In the genomic region with DNA sequence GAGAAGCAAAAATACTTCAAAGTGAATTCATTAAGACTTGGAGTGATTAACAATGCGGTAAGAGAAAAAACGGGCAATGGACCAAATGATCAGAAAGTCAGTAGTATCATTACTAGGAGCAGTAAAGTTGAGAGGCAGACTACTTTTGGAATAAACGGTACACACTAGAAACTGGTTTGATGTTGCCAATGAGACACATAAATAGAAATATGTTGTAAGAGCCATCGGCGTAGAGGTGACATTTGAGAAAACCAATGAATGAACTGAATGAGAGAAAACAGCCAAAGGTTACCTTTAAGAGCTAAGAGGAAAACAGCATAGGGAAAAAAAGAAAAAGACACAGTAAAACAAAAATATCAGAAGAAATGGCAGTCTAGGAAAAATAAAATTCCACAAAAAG, we compare ENCODE assay signal across 24 cellular contexts. TPM values are rescaled to one million over a fixed set of nuclear protein-coding genes. Genes with fewer than 3 reads are reported as not detected.
DNase-seq lines count a peak whose midpoint lies in the region; ATAC-seq lines count a peak whose summit lies in the region.
"Had no signal": no experiment of that assay in that cellular context is flagged by ENCODE, and none has a peak within 500 bp of the region (broad histone marks: within the 10 kb centered on the region; RNA-seq: fewer than 3 reads in every experiment).

No MANE protein-coding gene starts in this region.

- CTCF ChIA-PET in activated CD4-positive, alpha-beta T cell treated with anti-CD3 and anti-CD28 coated beads for 36 hours (lab: Charles Lee), result interaction anchor here (1.1 kb wide), 1 partner anchor 11 kb away, joined by 3 read pairs; no protein-coding TSS in a partner anchor

- peaks cover 52% of the 10 kb centered on the region for H3K4me1 Mint-ChIP-seq in activated CD4-positive, alpha-beta T cell treated with anti-CD3 and anti-CD28 coated beads for 36 hours
- H3K4me1 Mint-ChIP-seq in CD4-positive, CD25-positive, alpha-beta regulatory T cell, result peaks cover 38 to 68% (median 47%) of the 10 kb centered on the region in 4 donors
- H3K4me1 Mint-ChIP-seq in T-helper 17 cell, result peaks cover 35% of the 10 kb centered on the region

- H3K27me3 Mint-ChIP-seq in activated CD4-positive, alpha-beta T cell treated with anti-CD3 and anti-CD28 coated beads for 36 hours, result no peaks in the 10 kb centered on the region
- no peaks in the 10 kb centered on the region for H3K27me3 Mint-ChIP-seq in CD4-positive, CD25-positive, alpha-beta regulatory T cell
- no peaks in the 10 kb centered on the region for H3K27me3 Mint-ChIP-seq in T-helper 17 cell
- H3K27me3 Mint-ChIP-seq: effector memory CD8-positive, alpha-beta T cell; stimulated activated naive B cell treated with anti-CD40 and anti-IgM and Interleukin-4, amounts not matched to agents 10 μg/mL and 1 μg/mL and 100 μg/mL, for 72 hours had no signal

- no peaks in the 10 kb centered on the region for H3K9me3 Mint-ChIP-seq in activated CD4-positive, alpha-beta T cell treated with anti-CD3 and anti-CD28 coated beads for 36 hours (ENCODE audit: low read depth)
- no peaks in the 10 kb centered on the region for H3K9me3 Mint-ChIP-seq in CD4-positive, CD25-positive, alpha-beta regulatory T cell
- H3K9me3 Mint-ChIP-seq: effector memory CD8-positive, alpha-beta T cell; stimulated activated naive B cell treated with anti-CD40 and anti-IgM and Interleukin-4, amounts not matched to agents 10 μg/mL and 1 μg/mL and 100 μg/mL, for 72 hours had no signal

- no peak for ATAC-seq in activated CD4-positive, alpha-beta T cell treated with anti-CD3 and anti-CD28 coated beads for 36 hours
- no peak for ATAC-seq in CD4-positive, CD25-positive, alpha-beta regulatory T cell (ENCODE audit: low read depth in 2 of 2)
- ATAC-seq in T-helper 17 cell (no peak), left ventricle myocardium superior (peak; percentile 86), HG02588 (IDR thresholded peaks at IDR 0.05; ENCODE audit: unreplicated experiment) (no peak)
- ATAC-seq: effector memory CD8-positive, alpha-beta T cell; esophagus mucosa; Panc1; stimulated activated naive B cell treated with anti-CD40 and anti-IgM and Interleukin-4, amounts not matched to agents 10 μg/mL and 1 μg/mL and 100 μg/mL, for 72 hours had no signal

- H3K36me3 ChIP-seq in CD4-positive, CD25-positive, alpha-beta regulatory T cell (ENCODE audit: control insufficient read depth, insufficient read depth, low read length), result peaks cover 31% of the 10 kb centered on the region
- H3K36me3 ChIP-seq: colonic mucosa had no signal

- no peaks in the 10 kb centered on the region for H3K9me3 ChIP-seq in CD4-positive, CD25-positive, alpha-beta regulatory T cell (ENCODE audit: control insufficient read depth in 2 of 2, low read length in 2 of 2)
- no peaks in the 10 kb centered on the region for H3K9me3 ChIP-seq in T-helper 17 cell (ENCODE audit: control insufficient read depth, low read length, poor library complexity, severe bottlenecking)
- H3K9me3 ChIP-seq: colonic mucosa, SJCRH30, thyroid gland had no signal

- H3K4me3 ChIP-seq in CD4-positive, CD25-positive, alpha-beta regulatory T cell (ENCODE audit: low read depth, low read length), result no peak overlapping the region
- H3K4me3 ChIP-seq: colonic mucosa, SJCRH30, smooth muscle cell, thyroid gland had no signal

- H3K36me3 Mint-ChIP-seq in activated CD4-positive, alpha-beta T cell treated with anti-CD3 and anti-CD28 coated beads for 36 hours (ENCODE audit: low read depth), result peaks cover 52% of the 10 kb centered on the region
- peaks cover 28% of the 10 kb centered on the region for H3K36me3 Mint-ChIP-seq in CD4-positive, CD25-positive, alpha-beta regulatory T cell
- H3K36me3 Mint-ChIP-seq in T-helper 17 cell (ENCODE audit: low read depth), result peaks cover 7% of the 10 kb centered on the region

- peak overlapping the region; percentile 63 for H3K27ac Mint-ChIP-seq in activated CD4-positive, alpha-beta T cell treated with anti-CD3 and anti-CD28 coated beads for 36 hours
- peak overlapping the region in 1 of 3 donors; percentile 3 for H3K27ac Mint-ChIP-seq in CD4-positive, CD25-positive, alpha-beta regulatory T cell
- peak overlapping the region; percentile 79 for H3K27ac Mint-ChIP-seq in T-helper 17 cell
- H3K27ac Mint-ChIP-seq: stimulated activated naive B cell treated with anti-CD40 and anti-IgM and Interleukin-4, amounts not matched to agents 10 μg/mL and 1 μg/mL and 100 μg/mL, for 72 hours had no signal

- intact Hi-C loops in activated CD4-positive, alpha-beta T cell treated with anti-CD3 and anti-CD28 coated beads for 36 hours (cut with DNase I, micrococcal nuclease), result no loop called here
- intact Hi-C loops in left ventricle myocardium superior (cut with micrococcal nuclease), result no loop called here

- no peaks in the 10 kb centered on the region for H3K27me3 ChIP-seq in CD4-positive, CD25-positive, alpha-beta regulatory T cell (ENCODE audit: control insufficient read depth, insufficient read depth, low read length)
- H3K27me3 ChIP-seq: brain microvascular endothelial cell, colonic mucosa, SJCRH30, thyroid gland had no signal

- no peak for DNase-seq in activated CD4-positive, alpha-beta T cell treated with anti-CD3 and anti-CD28 coated beads for 36 hours
- no peak for DNase-seq in activated CD4-positive, alpha-beta T cell treated with anti-CD3 and anti-CD28 coated beads, Interleukin-2, amount 50 U/mL, for 4 hours
- DNase-seq in CD4-positive, CD25-positive, alpha-beta regulatory T cell, result no peak
- no peak for DNase-seq in T-helper 17 cell
- DNase-seq in left ventricle myocardium superior, result no peak
- no peak for DNase-seq in OCI-M1 (lab: John Stamatoyannopoulos, UW)
- DNase-seq in inferior parietal cortex (ENCODE audit: extremely low spot score), result no peak
- DNase-seq: AML-193; brain microvascular endothelial cell; colonic mucosa; COR-L47; effector memory CD8-positive, alpha-beta T cell; foreskin melanocyte; GOT3; NCI-H1092; NCI-H187 treated with DMSO at 0.1 percent for 48 hours; SJCRH30; stimulated activated naive B cell treated with anti-CD40 and anti-IgM and Interleukin-4, amounts not matched to agents 10 μg/mL and 1 μg/mL and 100 μg/mL, for 72 hours; thyroid gland had no signal

- POLR2A ChIA-PET in activated CD4-positive, alpha-beta T cell treated with anti-CD3 and anti-CD28 coated beads for 36 hours (lab: Charles Lee), result no interaction called here

- H3K4me1 ChIP-seq in CD4-positive, CD25-positive, alpha-beta regulatory T cell (ENCODE audit: control insufficient read depth, insufficient read depth, low read length, poor library complexity, severe bottlenecking), result peaks cover 42% of the 10 kb centered on the region
- H3K4me1 ChIP-seq: SJCRH30 had no signal

- no peak overlapping the region for H3K27ac ChIP-seq in CD4-positive, CD25-positive, alpha-beta regulatory T cell (ENCODE audit: insufficient read depth, low read length, poor library complexity, severe bottlenecking)
- H3K27ac ChIP-seq: 22Rv1, brain microvascular endothelial cell, colonic mucosa, SJCRH30, thyroid gland had no signal

- H3K4me3 Mint-ChIP-seq in activated CD4-positive, alpha-beta T cell treated with anti-CD3 and anti-CD28 coated beads for 36 hours, result no peak overlapping the region
- peak overlapping the region; percentile 1 to 58 (median 20) for H3K4me3 Mint-ChIP-seq in CD4-positive, CD25-positive, alpha-beta regulatory T cell
- H3K4me3 Mint-ChIP-seq in T-helper 17 cell, result peak overlapping the region; percentile 21
- H3K4me3 Mint-ChIP-seq: stimulated activated naive B cell treated with anti-CD40 and anti-IgM and Interleukin-4, amounts not matched to agents 10 μg/mL and 1 μg/mL and 100 μg/mL, for 72 hours had no signal

RNA-seq across cellular contexts. Expression of a gene that starts 6.2 kb away (rescaled TPM):
- 100 to 1,000 TPM in 1 of 2 experiments, 10 to 100 TPM in 1; 85.4 to 112 TPM for total RNA-seq in activated CD4-positive, alpha-beta T cell treated with anti-CD3 and anti-CD28 coated beads for 36 hours
- 114 TPM for total RNA-seq in CD4-positive, CD25-positive, alpha-beta regulatory T cell
- 10 to 100 TPM; 36.9 to 43.0 (median 40.7) TPM for polyA plus RNA-seq in CD4-positive, CD25-positive, alpha-beta regulatory T cell
- total RNA-seq in T-helper 17 cell (10 to 100 TPM; 92.4 to 96.0 TPM), left ventricle myocardium superior (37.9 TPM)
